Comparison of ENCODE assay signal across 1 cellular context in genomic region chr10:21533577-21534475, GRCh38.
A peak's percentile ranks its signal among the peaks of the same experiment; 100 is the strongest.
TF ChIP-seq lines count a peak whose summit lies in the region.

MLLT10 (plus strand) TSS chr10:21534232; CDS start chr10:21534645, 413 bp downstream.

TF ChIP-seq in HepG2, 621 proteins besides CTCF, POLR2A, EP300 and RAD21 (continued from another document and continues in another):
- TF ChIP-seq DMTF1 (CRISPR knock-in tag; IDR thresholded peaks at IDR 0.05): no peak
- TF ChIP-seq ZNF850 (CRISPR knock-in tag; conservative IDR thresholded peaks at IDR 0.05): no peak
- TF ChIP-seq ZNF639 (CRISPR knock-in tag; conservative IDR thresholded peaks at IDR 0.05): peak; percentile 87
- TF ChIP-seq SIX4 (CRISPR knock-in tag; IDR thresholded peaks at IDR 0.05): peak; percentile 36; the same call in 1 of the 2 replicates
- peak; percentile 96 for TF ChIP-seq HNRNPLL (IDR thresholded peaks at IDR 0.05; ENCODE audit: low read depth, low read length, poor library complexity, severe bottlenecking)
- TF ChIP-seq FIP1L1 (IDR thresholded peaks at IDR 0.05; ENCODE audit: borderline replicate concordance, insufficient read depth, low read depth, low read length): 0 out of 2 replicates have a peak, but pooled peaks have one; percentile 41
- TF ChIP-seq, protein P1, sequence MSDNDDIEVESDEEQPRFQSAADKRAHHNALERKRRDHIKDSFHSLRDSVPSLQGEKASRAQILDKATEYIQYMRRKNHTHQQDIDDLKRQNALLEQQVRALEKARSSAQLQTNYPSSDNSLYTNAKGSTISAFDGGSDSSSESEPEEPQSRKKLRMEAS (IDR thresholded peaks at IDR 0.05): no peak
- TF ChIP-seq DR1 (CRISPR knock-in tag; IDR thresholded peaks at IDR 0.05): peak; percentile 78
- TF ChIP-seq, protein P2, sequence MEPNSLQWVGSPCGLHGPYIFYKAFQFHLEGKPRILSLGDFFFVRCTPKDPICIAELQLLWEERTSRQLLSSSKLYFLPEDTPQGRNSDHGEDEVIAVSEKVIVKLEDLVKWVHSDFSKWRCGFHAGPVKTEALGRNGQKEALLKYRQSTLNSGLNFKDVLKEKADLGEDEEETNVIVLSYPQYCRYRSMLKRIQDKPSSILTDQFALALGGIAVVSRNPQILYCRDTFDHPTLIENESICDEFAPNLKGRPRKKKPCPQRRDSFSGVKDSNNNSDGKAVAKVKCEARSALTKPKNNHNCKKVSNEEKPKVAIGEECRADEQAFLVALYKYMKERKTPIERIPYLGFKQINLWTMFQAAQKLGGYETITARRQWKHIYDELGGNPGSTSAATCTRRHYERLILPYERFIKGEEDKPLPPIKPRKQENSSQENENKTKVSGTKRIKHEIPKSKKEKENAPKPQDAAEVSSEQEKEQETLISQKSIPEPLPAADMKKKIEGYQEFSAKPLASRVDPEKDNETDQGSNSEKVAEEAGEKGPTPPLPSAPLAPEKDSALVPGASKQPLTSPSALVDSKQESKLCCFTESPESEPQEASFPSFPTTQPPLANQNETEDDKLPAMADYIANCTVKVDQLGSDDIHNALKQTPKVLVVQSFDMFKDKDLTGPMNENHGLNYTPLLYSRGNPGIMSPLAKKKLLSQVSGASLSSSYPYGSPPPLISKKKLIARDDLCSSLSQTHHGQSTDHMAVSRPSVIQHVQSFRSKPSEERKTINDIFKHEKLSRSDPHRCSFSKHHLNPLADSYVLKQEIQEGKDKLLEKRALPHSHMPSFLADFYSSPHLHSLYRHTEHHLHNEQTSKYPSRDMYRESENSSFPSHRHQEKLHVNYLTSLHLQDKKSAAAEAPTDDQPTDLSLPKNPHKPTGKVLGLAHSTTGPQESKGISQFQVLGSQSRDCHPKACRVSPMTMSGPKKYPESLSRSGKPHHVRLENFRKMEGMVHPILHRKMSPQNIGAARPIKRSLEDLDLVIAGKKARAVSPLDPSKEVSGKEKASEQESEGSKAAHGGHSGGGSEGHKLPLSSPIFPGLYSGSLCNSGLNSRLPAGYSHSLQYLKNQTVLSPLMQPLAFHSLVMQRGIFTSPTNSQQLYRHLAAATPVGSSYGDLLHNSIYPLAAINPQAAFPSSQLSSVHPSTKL (CRISPR knock-in tag; IDR thresholded peaks at IDR 0.05): peak; percentile 62; the same call in 1 of the 2 replicates
- TF ChIP-seq, protein P3, sequence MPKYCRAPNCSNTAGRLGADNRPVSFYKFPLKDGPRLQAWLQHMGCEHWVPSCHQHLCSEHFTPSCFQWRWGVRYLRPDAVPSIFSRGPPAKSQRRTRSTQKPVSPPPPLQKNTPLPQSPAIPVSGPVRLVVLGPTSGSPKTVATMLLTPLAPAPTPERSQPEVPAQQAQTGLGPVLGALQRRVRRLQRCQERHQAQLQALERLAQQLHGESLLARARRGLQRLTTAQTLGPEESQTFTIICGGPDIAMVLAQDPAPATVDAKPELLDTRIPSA (CRISPR knock-in tag; IDR thresholded peaks at IDR 0.05; ENCODE audit: borderline replicate concordance): no peak
- TF ChIP-seq MBNL3 (CRISPR knock-in tag; conservative IDR thresholded peaks at IDR 0.05): no peak
- TF ChIP-seq SPEN (CRISPR knock-in tag; IDR thresholded peaks at IDR 0.05; ENCODE audit: low read depth): peak; percentile 78
- TF ChIP-seq HNF4A (CRISPR knock-in tag; IDR thresholded peaks at IDR 0.05): peak; percentile 92
- no peak; the same call in 1 of the 2 replicates for TF ChIP-seq NAIF1 (CRISPR knock-in tag; IDR thresholded peaks at IDR 0.05; ENCODE audit: borderline replicate concordance)
- peak; percentile 66 for TF ChIP-seq YY1 (IDR thresholded peaks at IDR 0.05; ENCODE audit: insufficient read depth, insufficient replicate concordance, low read depth, low read length)
- no peak for TF ChIP-seq JUNB (CRISPR knock-in tag; IDR thresholded peaks at IDR 0.05; ENCODE audit: borderline replicate concordance)
- TF ChIP-seq GLI4 (CRISPR knock-in tag; IDR thresholded peaks at IDR 0.05; ENCODE audit: borderline replicate concordance): peak; percentile 40; the same call in 1 of the 2 replicates
- TF ChIP-seq, protein P4, sequence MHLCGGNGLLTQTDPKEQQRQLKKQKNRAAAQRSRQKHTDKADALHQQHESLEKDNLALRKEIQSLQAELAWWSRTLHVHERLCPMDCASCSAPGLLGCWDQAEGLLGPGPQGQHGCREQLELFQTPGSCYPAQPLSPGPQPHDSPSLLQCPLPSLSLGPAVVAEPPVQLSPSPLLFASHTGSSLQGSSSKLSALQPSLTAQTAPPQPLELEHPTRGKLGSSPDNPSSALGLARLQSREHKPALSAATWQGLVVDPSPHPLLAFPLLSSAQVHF (CRISPR knock-in tag; IDR thresholded peaks at IDR 0.05): no peak
- peak; percentile 81; the same call in 1 of the 2 replicates for TF ChIP-seq ZNF329 (CRISPR knock-in tag; IDR thresholded peaks at IDR 0.05; ENCODE audit: low read depth)
- no peak for TF ChIP-seq ATM (IDR thresholded peaks at IDR 0.05; ENCODE audit: borderline replicate concordance)
- TF ChIP-seq ZNF460 (CRISPR knock-in tag; IDR thresholded peaks at IDR 0.05; ENCODE audit: borderline replicate concordance): no peak; the same call in 1 of the 2 replicates
- 0 out of 2 replicates have a peak, but pooled peaks have one; percentile 76 for TF ChIP-seq ZNF703 (CRISPR knock-in tag; IDR thresholded peaks at IDR 0.05; ENCODE audit: borderline replicate concordance)
- no peak for TF ChIP-seq ZBTB8A (CRISPR knock-in tag; IDR thresholded peaks at IDR 0.05; ENCODE audit: borderline replicate concordance, low read depth)
- TF ChIP-seq MATR3 (CRISPR knock-in tag; IDR thresholded peaks at IDR 0.05): no peak
- TF ChIP-seq POGZ (CRISPR knock-in tag; IDR thresholded peaks at IDR 0.05): no peak; the same call in 1 of the 2 replicates
- TF ChIP-seq FOXP4 (CRISPR knock-in tag; IDR thresholded peaks at IDR 0.05): peak; percentile 84
- TF ChIP-seq ZKSCAN1 (IDR thresholded peaks at IDR 0.05; ENCODE audit: low read length): no peak; the same call in 1 of the 2 replicates
- TF ChIP-seq ZNF644 (CRISPR knock-in tag; IDR thresholded peaks at IDR 0.05; ENCODE audit: low read depth): no peak
- peak; percentile 88 for TF ChIP-seq ZMAT3 (CRISPR knock-in tag; conservative IDR thresholded peaks at IDR 0.05)
- TF ChIP-seq REPIN1 (CRISPR knock-in tag; IDR thresholded peaks at IDR 0.05; ENCODE audit: borderline replicate concordance, low read depth): peak; percentile 73
- no peak for TF ChIP-seq JARID2 (CRISPR knock-in tag; IDR thresholded peaks at IDR 0.05; ENCODE audit: insufficient replicate concordance)
- peak; percentile 64; the same call in 1 of the 2 replicates for TF ChIP-seq NFRKB (IDR thresholded peaks at IDR 0.05)
- TF ChIP-seq NFATC3 (CRISPR knock-in tag; IDR thresholded peaks at IDR 0.05): peak; percentile 85; the same call in 1 of the 2 replicates
- TF ChIP-seq NFYC (CRISPR knock-in tag; IDR thresholded peaks at IDR 0.05): no peak
- no peak for TF ChIP-seq PCBP2 (optimal IDR thresholded peaks at IDR 0.05; ENCODE audit: low read depth, low read length, poor library complexity, severe bottlenecking)
- TF ChIP-seq, protein P5, sequence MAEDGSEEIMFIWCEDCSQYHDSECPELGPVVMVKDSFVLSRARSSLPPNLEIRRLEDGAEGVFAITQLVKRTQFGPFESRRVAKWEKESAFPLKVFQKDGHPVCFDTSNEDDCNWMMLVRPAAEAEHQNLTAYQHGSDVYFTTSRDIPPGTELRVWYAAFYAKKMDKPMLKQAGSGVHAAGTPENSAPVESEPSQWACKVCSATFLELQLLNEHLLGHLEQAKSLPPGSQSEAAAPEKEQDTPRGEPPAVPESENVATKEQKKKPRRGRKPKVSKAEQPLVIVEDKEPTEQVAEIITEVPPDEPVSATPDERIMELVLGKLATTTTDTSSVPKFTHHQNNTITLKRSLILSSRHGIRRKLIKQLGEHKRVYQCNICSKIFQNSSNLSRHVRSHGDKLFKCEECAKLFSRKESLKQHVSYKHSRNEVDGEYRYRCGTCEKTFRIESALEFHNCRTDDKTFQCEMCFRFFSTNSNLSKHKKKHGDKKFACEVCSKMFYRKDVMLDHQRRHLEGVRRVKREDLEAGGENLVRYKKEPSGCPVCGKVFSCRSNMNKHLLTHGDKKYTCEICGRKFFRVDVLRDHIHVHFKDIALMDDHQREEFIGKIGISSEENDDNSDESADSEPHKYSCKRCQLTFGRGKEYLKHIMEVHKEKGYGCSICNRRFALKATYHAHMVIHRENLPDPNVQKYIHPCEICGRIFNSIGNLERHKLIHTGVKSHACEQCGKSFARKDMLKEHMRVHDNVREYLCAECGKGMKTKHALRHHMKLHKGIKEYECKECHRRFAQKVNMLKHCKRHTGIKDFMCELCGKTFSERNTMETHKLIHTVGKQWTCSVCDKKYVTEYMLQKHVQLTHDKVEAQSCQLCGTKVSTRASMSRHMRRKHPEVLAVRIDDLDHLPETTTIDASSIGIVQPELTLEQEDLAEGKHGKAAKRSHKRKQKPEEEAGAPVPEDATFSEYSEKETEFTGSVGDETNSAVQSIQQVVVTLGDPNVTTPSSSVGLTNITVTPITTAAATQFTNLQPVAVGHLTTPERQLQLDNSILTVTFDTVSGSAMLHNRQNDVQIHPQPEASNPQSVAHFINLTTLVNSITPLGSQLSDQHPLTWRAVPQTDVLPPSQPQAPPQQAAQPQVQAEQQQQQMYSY (CRISPR knock-in tag; IDR thresholded peaks at IDR 0.05): 0 out of 2 replicates have a peak, but pooled peaks have one; percentile 64
- peak; percentile 46; the same call in 1 of the 2 replicates for TF ChIP-seq ZSCAN29 (CRISPR knock-in tag; conservative IDR thresholded peaks at IDR 0.05)
- no peak for TF ChIP-seq ZBTB42 (CRISPR knock-in tag; IDR thresholded peaks at IDR 0.05)
- TF ChIP-seq ZNF354B (CRISPR knock-in tag; IDR thresholded peaks at IDR 0.05): no peak; the same call in 1 of the 2 replicates
- peak; percentile 85 for TF ChIP-seq ZNF274 (CRISPR knock-in tag; IDR thresholded peaks at IDR 0.05)
- 0 out of 2 replicates have a peak, but pooled peaks have one; percentile 31 for TF ChIP-seq YEATS2 (CRISPR knock-in tag; IDR thresholded peaks at IDR 0.05; ENCODE audit: borderline replicate concordance)
- TF ChIP-seq ZNF879 (CRISPR knock-in tag; IDR thresholded peaks at IDR 0.05): no peak
- TF ChIP-seq ZNF572 (CRISPR knock-in tag; IDR thresholded peaks at IDR 0.05): no peak
- peak; percentile 47; the same call in 1 of the 2 replicates for TF ChIP-seq ZNF331 (CRISPR knock-in tag; IDR thresholded peaks at IDR 0.05)
- TF ChIP-seq ZNF547 (CRISPR knock-in tag; IDR thresholded peaks at IDR 0.05): peak; percentile 95; the same call in 1 of the 2 replicates
- peak; percentile 78; the same call in 1 of the 2 replicates for TF ChIP-seq ZNF280B (CRISPR knock-in tag; IDR thresholded peaks at IDR 0.05; ENCODE audit: borderline replicate concordance)
- TF ChIP-seq ZNF414 (CRISPR knock-in tag; IDR thresholded peaks at IDR 0.05): no peak
